Comparison of ENCODE assay signal across 18 cellular contexts in genomic region chr9:111582888-111583287, GRCh38. TPM values are rescaled to one million over a fixed set of nuclear protein-coding genes. Genes with fewer than 3 reads are reported as not detected.
A peak's percentile ranks its signal among the peaks of the same experiment; 100 is the strongest.
DNase-seq lines count a peak whose midpoint lies in the region; ATAC-seq and TF ChIP-seq lines count a peak whose summit lies in the region.
"Had no signal": no experiment of that assay in that cellular context is flagged by ENCODE, and none has a peak within 500 bp of the region (broad histone marks: within the 10 kb centered on the region; RNA-seq: fewer than 3 reads in every experiment).

No MANE protein-coding gene starts in this region.

- no peak overlapping the region for H3K4ac ChIP-seq in trophoblast cell (ENCODE audit: low read depth, low read length)

- H3K27ac ChIP-seq in GM23248: no peak overlapping the region
- H3K27ac ChIP-seq in PC-3 (ENCODE audit: low read length): no peak overlapping the region
- no peak overlapping the region for H3K27ac ChIP-seq in trophoblast cell (ENCODE audit: low read depth, low read length)
- H3K27ac ChIP-seq: SK-N-MC had no signal

- H2AFZ ChIP-seq in GM23248 (no peak overlapping the region), PC-3 (ENCODE audit: low read length) (no peak overlapping the region), trophoblast cell (ENCODE audit: insufficient read depth, low read length, poor library complexity) (no peak overlapping the region)

- no peak overlapping the region for H3K14ac ChIP-seq in trophoblast cell (ENCODE audit: low read length)

- H3K18ac ChIP-seq in trophoblast cell (ENCODE audit: low read length): no peak overlapping the region

- H3F3A ChIP-seq in GM23248 (ENCODE audit: insufficient read depth) (0 out of 2 replicates have a peak, but pooled peaks cover 9% of the 10 kb centered on the region), PC-3 (ENCODE audit: low read length, unreplicated experiment) (no peaks in the 10 kb centered on the region)

- H3K4me2 ChIP-seq in GM23248 (ENCODE audit: unreplicated experiment) (no peak overlapping the region), PC-3 (ENCODE audit: low read length) (no peak overlapping the region), trophoblast cell (ENCODE audit: low read length) (no peak overlapping the region)

- CTCF ChIA-PET in PC-3 (lab: Charles Lee): no interaction called here

- ATAC-seq in PC-3: peak; percentile 42; the same call in 1 of the 2 replicates

- H2AK5ac ChIP-seq in trophoblast cell (ENCODE audit: low read length): no peak overlapping the region

- no peaks in the 10 kb centered on the region for H3K9me3 ChIP-seq in GM23248 (ENCODE audit: low read depth)
- no peaks in the 10 kb centered on the region for H3K9me3 ChIP-seq in PC-3 (ENCODE audit: low read length)
- no peaks in the 10 kb centered on the region for H3K9me3 ChIP-seq in trophoblast cell (ENCODE audit: insufficient read depth, low read depth, low read length)
- H3K9me3 ChIP-seq: BE2C, Caco-2 had no signal

- intact Hi-C loops in PC-3 (cut with micrococcal nuclease): no loop called here

- H3K23ac ChIP-seq in trophoblast cell (ENCODE audit: low read length): no peak overlapping the region

- no peak overlapping the region for H4K91ac ChIP-seq in trophoblast cell (ENCODE audit: low read depth, low read length)

- TF ChIP-seq CTCF in PC-3 (conservative IDR thresholded peaks at IDR 0.05; ENCODE audit: low read depth, low read length): no peak
- no peak for TF ChIP-seq CTCF in epithelial cell of esophagus (IDR thresholded peaks at IDR 0.05; ENCODE audit: insufficient read depth, low read depth, low read length, missing control alignments)
- no peak for TF ChIP-seq CTCF in GM13977 (IDR thresholded peaks at IDR 0.05; ENCODE audit: extremely low read depth, insufficient read depth, missing control alignments)

- H2BK12ac ChIP-seq in trophoblast cell (ENCODE audit: low read length): no peak overlapping the region

- H3K79me1 ChIP-seq in trophoblast cell (ENCODE audit: low read length): no peaks in the 10 kb centered on the region

- H3K79me2 ChIP-seq in GM23248 (ENCODE audit: insufficient read depth) (no peaks in the 10 kb centered on the region), PC-3 (ENCODE audit: low read length) (no peaks in the 10 kb centered on the region), trophoblast cell (ENCODE audit: control insufficient read depth, insufficient read depth, low read length, poor library complexity) (no peaks in the 10 kb centered on the region)

- H4K20me1 ChIP-seq in GM23248 (ENCODE audit: insufficient read depth) (no peaks in the 10 kb centered on the region), PC-3 (ENCODE audit: low read length) (no peaks in the 10 kb centered on the region)

- H4K8ac ChIP-seq in trophoblast cell (ENCODE audit: low read depth, low read length): no peak overlapping the region

- H3K27me3 ChIP-seq in GM23248 (replicated peaks; ENCODE audit: insufficient read depth) (no peaks in the 10 kb centered on the region), PC-3 (ENCODE audit: low read length) (no peaks in the 10 kb centered on the region), trophoblast cell (ENCODE audit: insufficient read depth, low read length) (no peaks in the 10 kb centered on the region)
- H3K27me3 ChIP-seq: BE2C had no signal

- H3K4me1 ChIP-seq in GM23248 (ENCODE audit: insufficient read depth) (no peaks in the 10 kb centered on the region), PC-3 (ENCODE audit: insufficient read depth, low read length) (peaks cover 4% of the 10 kb centered on the region; the same call in 1 of the 2 replicates), trophoblast cell (ENCODE audit: control insufficient read depth in 1 of 2, insufficient read depth in 2 of 2, low read length in 2 of 2) (no peaks in the 10 kb centered on the region)
- H3K4me1 ChIP-seq: BE2C, Caco-2 had no signal

- H3K9me2 ChIP-seq in GM23248 (ENCODE audit: insufficient read depth): no peaks in the 10 kb centered on the region
- no peaks in the 10 kb centered on the region for H3K9me2 ChIP-seq in PC-3 (replicated peaks; ENCODE audit: low read length)

- H2BK5ac ChIP-seq in trophoblast cell (ENCODE audit: low read depth, low read length, poor library complexity): no peak overlapping the region

- no peak overlapping the region for H2BK120ac ChIP-seq in trophoblast cell (ENCODE audit: insufficient read depth, low read length, poor library complexity)

- no peak overlapping the region for H4K12ac ChIP-seq in trophoblast cell (ENCODE audit: low read depth, low read length)

- in situ Hi-C loops in GM23248 (cut with MboI) (no loop called here), ACHN (cut with HindIII; ENCODE audit: low pct_ligation_motif_present, low pct_unique_long_range_greater_than_20kb, low sequenced_read_pairs) (no loop called here), GM13977 (cut with MboI; ENCODE audit: low pct_unique_long_range_greater_than_20kb, low sequenced_read_pairs, unreplicated experiment) (no loop called here)

- H3K36me3 ChIP-seq in GM23248 (ENCODE audit: low read depth) (peaks cover 61% of the 10 kb centered on the region), PC-3 (ENCODE audit: low read depth, low read length) (peaks cover 32% of the 10 kb centered on the region), trophoblast cell (ENCODE audit: control insufficient read depth in 1 of 2, insufficient read depth in 2 of 2, low read length in 2 of 2) (peaks cover 2 to 20% of the 10 kb centered on the region in 2 experiments)
- H3K36me3 ChIP-seq: BE2C had no signal

- H3K9ac ChIP-seq in GM23248: no peak overlapping the region
- H3K9ac ChIP-seq in PC-3 (ENCODE audit: low read length): no peak overlapping the region
- H3K9ac ChIP-seq in trophoblast cell (ENCODE audit: low read length): no peak overlapping the region

- WGBS in GM23248 (ENCODE audit: low coverage in 1 of 2, low lambda C conversion rate in 2 of 2, missing lambda C conversion rate in 2 of 2), 2 experiments: 64 to 67% methylated on average over 3 of the region's 3 CpGs
- no CpG with 5 or more reads among the region's 3 CpGs for WGBS in trophoblast cell (ENCODE audit: extremely low coverage, insufficient coverage, insufficient read length)

- BruUV-seq in PC-3 (replicated peaks; lab: Mats Ljungman, UMichigan): no TSS peak

- H3K4me3 ChIP-seq in GM23248: no peak overlapping the region
- no peak overlapping the region for H3K4me3 ChIP-seq in PC-3 (ENCODE audit: low read length)
- no peak overlapping the region for H3K4me3 ChIP-seq in epithelial cell of esophagus (ENCODE audit: low read length)
- no peak overlapping the region for H3K4me3 ChIP-seq in trophoblast cell (ENCODE audit: low read depth, low read length)
- H3K4me3 ChIP-seq: SK-N-MC had no signal

- POLR2A ChIA-PET in PC-3 (lab: Charles Lee; ENCODE audit: unreplicated experiment): interaction anchor here (0.6 kb wide), 1 partner anchor 613 kb away, joined by 3 read pairs; no protein-coding TSS in a partner anchor

- DNase-seq in GM23248 (peak; percentile 82), PC-3 (peak; percentile 64), epithelial cell of esophagus (ENCODE audit: low read depth) (peak; percentile 71), myocyte (ENCODE audit: low read depth) (peak; percentile 35), ACHN (no peak), GM13977 (ENCODE audit: low spot score) (no peak), trophoblast cell (no peak)
- DNase-seq in activated T-cell treated with anti-CD3 and anti-CD28 coated beads, Interleukin-2, amount 50 U/mL, for 1 hour: no peak
- DNase-seq: activated CD4-positive, CD25-positive, alpha-beta regulatory T cell; BE2C; Caco-2; central memory CD4-positive, alpha-beta T cell; naive B cell; NCI-H1436; NCI-H774; OCI-M1; stimulated activated CD4-positive, alpha-beta T cell treated with anti-CD3 and anti-CD28 coated beads, Interleukin-2, amount 100 ng/mL, for 24 hours had no signal

RNA-seq across cellular contexts. Expression of gene PTGR1, which starts 16.6 kb away (rescaled TPM):
- 65.2 and 74.9 TPM in 2 replicates for total RNA-seq in GM23248 (2014; rRNA removed; shearing (Covaris generic))
- 91.9 and 99.5 TPM in 2 replicates for polyA plus RNA-seq in GM23248 (2016; fragmentation: Nextera tagmentation; extraction: Ambion mirVana)
- total RNA-seq in PC-3 (2014; rRNA removed) (42.5 and 43.1 TPM in 2 replicates), myocyte (56.4 and 72.9 TPM in 2 replicates)
- 62.7 TPM for polyA plus RNA-seq in myocyte (2012)
- polyA plus RNA-seq in trophoblast cell (2013): 40.7 and 43.8 TPM in 2 replicates

RNA-seq across cellular contexts. Expression of gene DNAJC25, which starts 48.2 kb away (rescaled TPM):
- total RNA-seq in GM23248 (2014; rRNA removed; shearing (Covaris generic)): 14.4 and 15.0 TPM in 2 replicates
- polyA plus RNA-seq in GM23248 (2016; fragmentation: Nextera tagmentation; extraction: Ambion mirVana): 10.2 and 11.2 TPM in 2 replicates
- total RNA-seq in PC-3 (2014; rRNA removed): 5.1 and 5.9 TPM in 2 replicates
- total RNA-seq in myocyte: 8.5 and 9.3 TPM in 2 replicates
- 4.3 TPM for polyA plus RNA-seq in myocyte (2012)
- polyA plus RNA-seq in trophoblast cell (2013): 8.2 and 8.8 TPM in 2 replicates

RNA-seq across cellular contexts. Expression of gene ZNF483, which starts 57.9 kb away (rescaled TPM):
- 0.25 and 0.32 TPM in 2 replicates for total RNA-seq in GM23248 (2014; rRNA removed; shearing (Covaris generic))
- polyA plus RNA-seq in GM23248 (2016; fragmentation: Nextera tagmentation; extraction: Ambion mirVana): 0.18 and 0.49 TPM in 2 replicates
- 3.0 and 3.9 TPM in 2 replicates for total RNA-seq in PC-3 (2014; rRNA removed)
- 1.2 TPM in 2 replicates for total RNA-seq in myocyte
- 0.61 TPM for polyA plus RNA-seq in myocyte (2012)
- polyA plus RNA-seq in trophoblast cell (2013): 0.55 and 0.58 TPM in 2 replicates
- total RNA-seq: Caco-2 had no signal

Comparison
In these comparisons a context has a peak if more than half of its experiments do, and no peak if none do; other contexts are left out.
1. DNase-seq: peak in GM23248 (single experiment), PC-3 (single experiment), epithelial cell of esophagus (single experiment) and myocyte (single experiment); none in activated T-cell treated with anti-CD3 and anti-CD28 coated beads, Interleukin-2, amount 50 U/mL, for 1 hour (single experiment), ACHN (single experiment), GM13977 (single experiment) and trophoblast cell (0 of 2).